ENCODE assay signal across 24 cellular contexts in genomic region chr15:52649686-52650085, GRCh38. TPM values are rescaled to one million over a fixed set of nuclear protein-coding genes. Genes with fewer than 3 reads are reported as not detected.
A peak's percentile ranks its signal among the peaks of the same experiment; 100 is the strongest.
DNase-seq lines count a peak whose midpoint lies in the region; TF ChIP-seq lines count a peak whose summit lies in the region.
"Had no signal": no experiment of that assay in that cellular context is flagged by ENCODE, and none has a peak within 500 bp of the region (broad histone marks: within the 10 kb centered on the region; RNA-seq: fewer than 3 reads in every experiment).

No MANE protein-coding gene starts in this region.

- H3K4me1 ChIP-seq in left ventricle myocardium inferior (peaks cover 65% of the 10 kb centered on the region), right atrium auricular region (peaks cover 0 to 45% of the 10 kb centered on the region in 2 donors), Caco-2 (no peaks in the 10 kb centered on the region)

- peaks cover 23% of the 10 kb centered on the region for H3K36me3 ChIP-seq in left ventricle myocardium inferior
- peaks cover 4% of the 10 kb centered on the region for H3K36me3 ChIP-seq in right atrium auricular region
- H3K36me3 ChIP-seq in Caco-2 (ENCODE audit: control insufficient read depth, insufficient read depth, low read length): no peaks in the 10 kb centered on the region
- H3K36me3 ChIP-seq: cardiac muscle cell, thoracic aorta had no signal

- peaks cover 33% of the 10 kb centered on the region for H3K4me1 Mint-ChIP-seq in nephron
- H3K4me1 Mint-ChIP-seq in Caco-2 (ENCODE audit: low read depth, unreplicated experiment): no peaks in the 10 kb centered on the region

- BruUV-seq in Caco-2 (replicated peaks; lab: Mats Ljungman, UMichigan): no TSS peak

- DNase-seq in left ventricle myocardium inferior (no peak), right atrium auricular region (ENCODE audit: low spot score) (no peak), RKO (ENCODE audit: low spot score) (peak; percentile 46), Caco-2 (no peak), NCI-H524 treated with DMSO at 0.1 percent for 48 hours (lab: John Stamatoyannopoulos, UW) (no peak), hepatic stellate cell (ENCODE audit: low spot score) (no peak)
- DNase-seq: activated CD4-positive, alpha-beta memory T cell treated with anti-CD3 and anti-CD28 coated beads, Interleukin-2, amount 10 ng/mL, durations not matched to agents 7 days and 5 days; activated CD4-positive, CD25-positive, alpha-beta regulatory T cell; CD4-positive, alpha-beta memory T cell; DMS79 treated with DMSO at 0.1 percent for 48 hours; foreskin keratinocyte; HCEC 1CT; naive B cell; NCI-H1436 treated with DMSO at 0.1 percent for 48 hours; NCI-H226; NK-92 treated with Interleukin-12 subunit alpha and Interleukin-12 subunit beta, amount 100 ng/mL, for 24 hours; stimulated activated CD4-positive, alpha-beta T cell treated with anti-CD3 and anti-CD28 coated beads, Interleukin-1b, Interleukin-23, amount 100 ng/mL, for 48 hours; T1000 had no signal

- H3K9me3 Mint-ChIP-seq in nephron (no peaks in the 10 kb centered on the region), Caco-2 (ENCODE audit: unreplicated experiment) (no peaks in the 10 kb centered on the region)
- H3K9me3 Mint-ChIP-seq: activated CD4-positive, alpha-beta memory T cell treated with anti-CD3 and anti-CD28 coated beads, Interleukin-2, amount 10 ng/mL, durations not matched to agents 7 days and 5 days; CD4-positive, alpha-beta memory T cell; dendritic cell treated with granulocyte-macrophage colony-stimulating factor and Interleukin-4, amounts not matched to agents 40 ng/mL and 50 ng/mL, for 4 days; naive B cell; stimulated activated memory B cell treated with anti-CD40 and anti-IgM and Interleukin-4, amounts not matched to agents 10 μg/mL and 1 μg/mL and 100 μg/mL, for 72 hours had no signal

- H3K9me3 ChIP-seq in left ventricle myocardium inferior (replicated peaks): no peaks in the 10 kb centered on the region
- no peaks in the 10 kb centered on the region for H3K9me3 ChIP-seq in right atrium auricular region
- H3K9me3 ChIP-seq in Caco-2: no peaks in the 10 kb centered on the region
- H3K9me3 ChIP-seq: thoracic aorta had no signal

- peak overlapping the region in 2 of 3 experiments; percentile 76 to 96 for H3K27ac Mint-ChIP-seq in nephron
- H3K27ac Mint-ChIP-seq in Caco-2 (ENCODE audit: unreplicated experiment): no peak overlapping the region
- H3K27ac Mint-ChIP-seq: activated CD4-positive, alpha-beta memory T cell treated with anti-CD3 and anti-CD28 coated beads, Interleukin-2, amount 10 ng/mL, durations not matched to agents 7 days and 5 days; dendritic cell treated with granulocyte-macrophage colony-stimulating factor and Interleukin-4, amounts not matched to agents 40 ng/mL and 50 ng/mL, for 4 days; stimulated activated memory B cell treated with anti-CD40 and anti-IgM and Interleukin-4, amounts not matched to agents 10 μg/mL and 1 μg/mL and 100 μg/mL, for 72 hours had no signal

- H3K4me3 ChIP-seq in left ventricle myocardium inferior (no peak overlapping the region), right atrium auricular region (no peak overlapping the region), Caco-2 (ENCODE audit: low read depth, low read length) (no peak overlapping the region)
- H3K4me3 ChIP-seq: cardiac muscle cell, lung, thoracic aorta had no signal

- H3K4me3 Mint-ChIP-seq in nephron (no peak overlapping the region), Caco-2 (ENCODE audit: unreplicated experiment) (no peak overlapping the region)
- H3K4me3 Mint-ChIP-seq: activated CD4-positive, alpha-beta memory T cell treated with anti-CD3 and anti-CD28 coated beads, Interleukin-2, amount 10 ng/mL, durations not matched to agents 7 days and 5 days; CD4-positive, alpha-beta memory T cell; dendritic cell treated with granulocyte-macrophage colony-stimulating factor and Interleukin-4, amounts not matched to agents 40 ng/mL and 50 ng/mL, for 4 days; naive B cell; stimulated activated memory B cell treated with anti-CD40 and anti-IgM and Interleukin-4, amounts not matched to agents 10 μg/mL and 1 μg/mL and 100 μg/mL, for 72 hours had no signal

- H3K36me3 Mint-ChIP-seq in nephron (ENCODE audit: low read depth): peaks cover 18% of the 10 kb centered on the region
- no peaks in the 10 kb centered on the region for H3K36me3 Mint-ChIP-seq in Caco-2 (ENCODE audit: insufficient read depth, unreplicated experiment)

- H3K27me3 ChIP-seq in left ventricle myocardium inferior (ENCODE audit: low read depth): no peaks in the 10 kb centered on the region
- no peaks in the 10 kb centered on the region for H3K27me3 ChIP-seq in right atrium auricular region
- H3K27me3 ChIP-seq in Caco-2 (replicated peaks; ENCODE audit: control insufficient read depth, insufficient read depth, low read length): no peaks in the 10 kb centered on the region
- H3K27me3 ChIP-seq: cardiac muscle cell, foreskin keratinocyte had no signal

- TF ChIP-seq CTCF in left ventricle myocardium inferior (IDR thresholded peaks at IDR 0.05; ENCODE audit: borderline replicate concordance) (no peak), right atrium auricular region (IDR thresholded peaks at IDR 0.05) (no peak), nephron (IDR thresholded peaks at IDR 0.05; ENCODE audit: unreplicated experiment in 3 of 3) (no peak), Caco-2 (IDR thresholded peaks at IDR 0.05; ENCODE audit: insufficient read depth in 1 of 2, low read depth in 1 of 2, low read length in 1 of 2, severe bottlenecking in 1 of 2, unreplicated experiment in 1 of 2) (no peak)

- peak overlapping the region; percentile 1 for H3K27ac ChIP-seq in left ventricle myocardium inferior (replicated peaks)
- H3K27ac ChIP-seq in right atrium auricular region: no peak overlapping the region
- H3K27ac ChIP-seq: cardiac muscle cell, foreskin keratinocyte, thoracic aorta had no signal

- POLR2A ChIA-PET in Caco-2 (lab: Charles Lee): no interaction called here

- no peaks in the 10 kb centered on the region for H3K27me3 Mint-ChIP-seq in nephron (ENCODE audit: low read depth)
- no peaks in the 10 kb centered on the region for H3K27me3 Mint-ChIP-seq in Caco-2 (ENCODE audit: insufficient read depth, unreplicated experiment)
- H3K27me3 Mint-ChIP-seq: activated CD4-positive, alpha-beta memory T cell treated with anti-CD3 and anti-CD28 coated beads, Interleukin-2, amount 10 ng/mL, durations not matched to agents 7 days and 5 days; CD4-positive, alpha-beta memory T cell; dendritic cell treated with granulocyte-macrophage colony-stimulating factor and Interleukin-4, amounts not matched to agents 40 ng/mL and 50 ng/mL, for 4 days; naive B cell; stimulated activated memory B cell treated with anti-CD40 and anti-IgM and Interleukin-4, amounts not matched to agents 10 μg/mL and 1 μg/mL and 100 μg/mL, for 72 hours had no signal

- CTCF ChIA-PET in Caco-2 (lab: Charles Lee): no interaction called here

- intact Hi-C loops in left ventricle myocardium inferior (cut with micrococcal nuclease): no loop called here
- intact Hi-C loops in Caco-2 (cut with micrococcal nuclease; ENCODE audit: unreplicated experiment): loop anchor here (5.0 kb wide), 1 partner anchor 88 kb away; no protein-coding TSS in a partner anchor

RNA-seq across cellular contexts. Expression of gene ATOSA, which starts 29.5 kb away (rescaled TPM):
- total RNA-seq in left ventricle myocardium inferior (21.8 TPM), right atrium auricular region (10 to 100 TPM; 21.6 to 36.7 TPM), Caco-2 (2022) (17.6 and 18.4 TPM in 2 replicates)
